Comparison of ENCODE assay signal across 18 cellular contexts in genomic region chr15:57452090-57452754, GRCh38.
"Had no signal": no experiment of that assay in that cellular context is flagged by ENCODE, and none has a peak within 500 bp of the region (broad histone marks: within the 10 kb centered on the region; RNA-seq: fewer than 3 reads in every experiment).

No MANE protein-coding gene starts in this region.

- H3K27ac ChIP-seq: epithelial cell of prostate, esophagus squamous epithelium, gastroesophageal sphincter, right atrium auricular region, sigmoid colon, vagina had no signal

- H3K27ac Mint-ChIP-seq: naive B cell, nephron progenitor cell, type B pancreatic cell had no signal

- H3K4me3 ChIP-seq: esophagus squamous epithelium, gastroesophageal sphincter, right atrium auricular region, sigmoid colon, skin epidermis, vagina had no signal

- DNase-seq: effector memory CD4-positive, alpha-beta T cell; esophagus squamous epithelium; foreskin fibroblast; hippocampal formation; left colon; mesenchymal stem cell; naive B cell; nephron progenitor cell; sigmoid colon; stimulated activated CD4-positive, alpha-beta T cell treated with anti-CD3 and anti-CD28 coated beads, Interleukin-12 subunit alpha, Interleukin-12 subunit beta, amount 100 ng/mL, for 4 hours; stimulated activated naive CD4-positive, alpha-beta T cell had no signal

- H3K4me1 ChIP-seq: esophagus squamous epithelium, gastroesophageal sphincter, right atrium auricular region, sigmoid colon, vagina had no signal

- H3K27me3 Mint-ChIP-seq: type B pancreatic cell had no signal

- H3K4me1 Mint-ChIP-seq: central memory CD8-positive, alpha-beta T cell; naive B cell; nephron progenitor cell had no signal

- ATAC-seq: gastroesophageal sphincter, left colon had no signal

- H3K27me3 ChIP-seq: esophagus squamous epithelium, gastroesophageal sphincter, right atrium auricular region, sigmoid colon, vagina had no signal

- H3K36me3 Mint-ChIP-seq: naive B cell had no signal

- H3K9me3 Mint-ChIP-seq: central memory CD8-positive, alpha-beta T cell; naive B cell; nephron progenitor cell; type B pancreatic cell had no signal

- H3K9me3 ChIP-seq: esophagus squamous epithelium, gastroesophageal sphincter, right atrium auricular region, sigmoid colon, vagina had no signal

- H3K4me3 Mint-ChIP-seq: central memory CD8-positive, alpha-beta T cell; naive B cell; nephron progenitor cell; type B pancreatic cell had no signal

- H3K36me3 ChIP-seq: right atrium auricular region, sigmoid colon, vagina had no signal
